In the genomic region with DNA sequence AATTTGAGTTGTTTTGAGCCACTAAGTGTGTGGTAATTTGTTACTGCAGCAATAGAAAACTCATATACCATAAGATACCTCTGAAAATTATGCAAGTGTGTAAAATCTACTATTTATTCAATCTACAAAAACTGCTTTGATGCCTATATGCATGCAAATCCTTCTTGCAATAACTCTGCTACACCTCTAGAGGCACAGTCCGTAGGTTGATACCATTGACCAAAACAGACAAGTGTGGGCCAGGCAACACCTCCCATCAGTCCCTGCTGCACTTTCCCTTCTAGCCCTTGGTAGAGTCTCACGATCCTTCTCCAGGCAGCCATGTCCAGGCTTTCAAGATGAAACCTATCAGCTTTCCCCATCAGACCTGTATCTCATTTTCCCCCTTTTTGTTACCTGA, we compare ENCODE assay signal across 16 cellular contexts. TPM values are rescaled to one million over a fixed set of nuclear protein-coding genes. Genes with fewer than 3 reads are reported as not detected.
DNase-seq lines count a peak whose midpoint lies in the region; ATAC-seq and TF ChIP-seq lines count a peak whose summit lies in the region.
"Had no signal": no experiment of that assay in that cellular context is flagged by ENCODE, and none has a peak within 500 bp of the region (broad histone marks: within the 10 kb centered on the region; RNA-seq: fewer than 3 reads in every experiment).

No MANE protein-coding gene starts in this region.

- no peak overlapping the region for H3K27ac Mint-ChIP-seq in endodermal cell
- H3K27ac Mint-ChIP-seq: dendritic cell treated with granulocyte-macrophage colony-stimulating factor and Interleukin-4, amounts not matched to agents 40 ng/mL and 50 ng/mL, for 4 days had no signal

- H3K27me3 ChIP-seq in cardiac muscle cell, result no peaks in the 10 kb centered on the region
- H3K27me3 ChIP-seq in right cardiac atrium (ENCODE audit: control insufficient read depth, insufficient read depth), result no peaks in the 10 kb centered on the region
- no peaks in the 10 kb centered on the region for H3K27me3 ChIP-seq in MG63
- no peaks in the 10 kb centered on the region for H3K27me3 ChIP-seq in endodermal cell (ENCODE audit: control insufficient read depth, insufficient read depth, low read length, poor library complexity, severe bottlenecking)
- H3K27me3 ChIP-seq in prostate gland (replicated peaks; ENCODE audit: insufficient read depth), result no peaks in the 10 kb centered on the region
- H3K27me3 ChIP-seq: foreskin keratinocyte had no signal

- no peak overlapping the region for H3K9ac ChIP-seq in endodermal cell (ENCODE audit: extremely low read depth, low read length, poor library complexity, severe bottlenecking)

- DNase-seq in cardiac muscle cell (ENCODE audit: low read depth in 1 of 2, low spot score in 1 of 2), result no peak
- no peak for DNase-seq in right cardiac atrium
- peak; percentile 1 for DNase-seq in MG63
- no peak for DNase-seq in endodermal cell
- no peak for DNase-seq in stimulated activated CD4-positive, alpha-beta T cell treated with anti-CD3 and anti-CD28 coated beads, Interleukin-4, amount 100 ng/mL, for 4 hours
- DNase-seq in prostate gland (ENCODE audit: low spot score), result no peak
- DNase-seq: EL, foreskin keratinocyte, left lung, NCI-H2171, spleen had no signal

- no peaks in the 10 kb centered on the region for H3K36me3 Mint-ChIP-seq in endodermal cell (ENCODE audit: low read depth)

- no peaks in the 10 kb centered on the region for H3K4me1 ChIP-seq in cardiac muscle cell (ENCODE audit: low read depth)
- no peaks in the 10 kb centered on the region for H3K4me1 ChIP-seq in right cardiac atrium (ENCODE audit: control insufficient read depth, insufficient read depth, low read length)
- no peaks in the 10 kb centered on the region for H3K4me1 ChIP-seq in endodermal cell (ENCODE audit: control insufficient read depth, insufficient read depth, low read length)
- H3K4me1 ChIP-seq in prostate gland (replicated peaks), result no peaks in the 10 kb centered on the region
- H3K4me1 ChIP-seq: left lung, spleen had no signal

- H3K4me3 ChIP-seq in cardiac muscle cell (no peak overlapping the region), right cardiac atrium (ENCODE audit: low read length) (no peak overlapping the region), MG63 (no peak overlapping the region), endodermal cell (ENCODE audit: low read length) (no peak overlapping the region), prostate gland (no peak overlapping the region)
- H3K4me3 ChIP-seq: left lung, spleen had no signal

- no peak for TF ChIP-seq POLR2A in prostate gland (IDR thresholded peaks at IDR 0.05)

- no peak overlapping the region for H3K27ac ChIP-seq in cardiac muscle cell
- H3K27ac ChIP-seq in right cardiac atrium (ENCODE audit: low read length), result no peak overlapping the region
- H3K27ac ChIP-seq in endodermal cell (ENCODE audit: low read depth, low read length), result no peak overlapping the region
- H3K27ac ChIP-seq in prostate gland, result no peak overlapping the region
- H3K27ac ChIP-seq: foreskin keratinocyte, left lung, spleen had no signal

- 81% methylated on average over 2 of the region's 2 CpGs for WGBS in right cardiac atrium
- 85% methylated on average over 2 of the region's 2 CpGs; no CpG with 5 or more reads in 1 of the 2 experiments for WGBS in endodermal cell (ENCODE audit: insufficient coverage in 1 of 2, insufficient read length in 1 of 2), 2 experiments
- 91% methylated on average over 2 of the region's 2 CpGs for WGBS in prostate gland

- ATAC-seq in right cardiac atrium (no peak), HG03460 (IDR thresholded peaks at IDR 0.05; ENCODE audit: unreplicated experiment) (no peak), HG03039 (IDR thresholded peaks at IDR 0.05; ENCODE audit: unreplicated experiment) (no peak)
- ATAC-seq: foreskin keratinocyte, left lung had no signal

- H3K36me3 ChIP-seq in cardiac muscle cell, result no peaks in the 10 kb centered on the region
- H3K36me3 ChIP-seq in MG63, result no peaks in the 10 kb centered on the region
- no peaks in the 10 kb centered on the region for H3K36me3 ChIP-seq in endodermal cell (ENCODE audit: control insufficient read depth, insufficient read depth, low read length)
- H3K36me3 ChIP-seq in prostate gland, result no peaks in the 10 kb centered on the region
- H3K36me3 ChIP-seq: left lung, spleen had no signal

- H3K27me3 Mint-ChIP-seq in endodermal cell (ENCODE audit: insufficient read depth), result peaks cover 2% of the 10 kb centered on the region

- no peak overlapping the region for H3K4me3 Mint-ChIP-seq in endodermal cell
- H3K4me3 Mint-ChIP-seq: dendritic cell treated with granulocyte-macrophage colony-stimulating factor and Interleukin-4, amounts not matched to agents 40 ng/mL and 50 ng/mL, for 4 days had no signal

- H3K9me3 ChIP-seq in cardiac muscle cell (ENCODE audit: low read depth) (no peaks in the 10 kb centered on the region), right cardiac atrium (ENCODE audit: control insufficient read depth, low read length) (no peaks in the 10 kb centered on the region), MG63 (no peaks in the 10 kb centered on the region), endodermal cell (ENCODE audit: control insufficient read depth, low read length) (no peaks in the 10 kb centered on the region), prostate gland (no peaks in the 10 kb centered on the region)
- H3K9me3 ChIP-seq: left lung, spleen had no signal

- TF ChIP-seq CTCF in cardiac muscle cell (IDR thresholded peaks at IDR 0.05; ENCODE audit: low read depth, low read length) (peak; percentile 13), endodermal cell (conservative IDR thresholded peaks at IDR 0.05) (peak; percentile 55), prostate gland (IDR thresholded peaks at IDR 0.05) (no peak)

- intact Hi-C loops in right cardiac atrium (cut with DNase I), result no loop called here
- intact Hi-C loops in prostate gland (cut with DNase I), result no loop called here

- H3K9me3 Mint-ChIP-seq in endodermal cell, result peaks cover 21% of the 10 kb centered on the region
- H3K9me3 Mint-ChIP-seq: dendritic cell treated with granulocyte-macrophage colony-stimulating factor and Interleukin-4, amounts not matched to agents 40 ng/mL and 50 ng/mL, for 4 days had no signal

- no peaks in the 10 kb centered on the region for H3K4me1 Mint-ChIP-seq in endodermal cell

RNA-seq across cellular contexts. Expression of a gene that starts 48.8 kb away (rescaled TPM):
- total RNA-seq in cardiac muscle cell, result not detected in 2 replicates
- not detected in 2 replicates for polyA plus RNA-seq in cardiac muscle cell
- total RNA-seq in right cardiac atrium, result not detected
- not detected for polyA plus RNA-seq in right cardiac atrium
- total RNA-seq in MG63 (2014; rRNA removed; shearing (Covaris generic); ENCODE audit: low replicate concordance), result not detected in 2 replicates
- not detected for total RNA-seq in endodermal cell
- not detected for polyA plus RNA-seq in endodermal cell (2013, experiment 1 of 2)
- polyA plus RNA-seq in endodermal cell (2013, experiment 2 of 2), result not detected
- 1 to 10 TPM in 1 of 2 donors, not detected in 1; 1.3 TPM for total RNA-seq in prostate gland
- total RNA-seq: foreskin keratinocyte, left lung, RPMI7951, spleen, ureter had no signal
- polyA plus RNA-seq: foreskin keratinocyte, spleen had no signal

Comparison
In these comparisons a context has a peak if more than half of its experiments do, and no peak if none do; other contexts are left out.
1. CTCF ChIP-seq: peak in cardiac muscle cell (single experiment) and endodermal cell (single experiment); none in prostate gland (0 of 4).